Comparison of ENCODE assay signal across 8 cellular contexts in the genomic region with DNA sequence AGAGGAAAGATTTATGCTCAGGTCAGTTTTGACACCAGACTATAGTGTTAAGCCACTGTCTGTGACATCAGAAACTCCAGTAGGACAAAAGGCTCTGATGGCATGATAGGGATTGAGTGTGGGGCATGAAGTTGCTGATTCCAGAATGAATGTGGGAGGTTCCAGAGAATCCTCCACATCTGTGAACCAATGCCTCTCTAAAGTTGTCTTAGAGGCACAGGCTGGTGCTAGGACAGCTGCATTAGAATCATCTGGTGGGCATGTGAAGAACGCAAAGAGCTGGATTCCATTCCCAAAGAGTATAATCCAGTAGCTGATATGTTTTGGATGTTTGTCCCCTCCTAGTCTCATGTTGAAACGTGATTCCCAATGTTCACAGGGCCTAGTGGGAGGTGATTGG.
"Had no signal": no experiment of that assay in that cellular context is flagged by ENCODE, and none has a peak within 500 bp of the region (broad histone marks: within the 10 kb centered on the region; RNA-seq: fewer than 3 reads in every experiment).

No MANE protein-coding gene starts in this region.

- H3K27ac Mint-ChIP-seq: HFFc6 had no signal

- H3K9ac ChIP-seq: GM23248 had no signal

- H3K4me1 ChIP-seq: HAP-1 had no signal

- H3K4me3 Mint-ChIP-seq: HFFc6 had no signal

- ATAC-seq: HCT116, K562 had no signal

- H3K27ac ChIP-seq: GM23248 had no signal

- H3K36me3 ChIP-seq: HAP-1 had no signal

- H2AFZ ChIP-seq: GM23248 had no signal

- DNase-seq: GM23248, GOT3, H7, HFFc6, IMR-90 had no signal

- H3K9me3 ChIP-seq: HAP-1 had no signal

- H3K4me3 ChIP-seq: GM23248, HAP-1, K562 had no signal

- H3K9me3 Mint-ChIP-seq: HFFc6 had no signal
